8 cellular contexts compared by ENCODE assay signal in the genomic region with DNA sequence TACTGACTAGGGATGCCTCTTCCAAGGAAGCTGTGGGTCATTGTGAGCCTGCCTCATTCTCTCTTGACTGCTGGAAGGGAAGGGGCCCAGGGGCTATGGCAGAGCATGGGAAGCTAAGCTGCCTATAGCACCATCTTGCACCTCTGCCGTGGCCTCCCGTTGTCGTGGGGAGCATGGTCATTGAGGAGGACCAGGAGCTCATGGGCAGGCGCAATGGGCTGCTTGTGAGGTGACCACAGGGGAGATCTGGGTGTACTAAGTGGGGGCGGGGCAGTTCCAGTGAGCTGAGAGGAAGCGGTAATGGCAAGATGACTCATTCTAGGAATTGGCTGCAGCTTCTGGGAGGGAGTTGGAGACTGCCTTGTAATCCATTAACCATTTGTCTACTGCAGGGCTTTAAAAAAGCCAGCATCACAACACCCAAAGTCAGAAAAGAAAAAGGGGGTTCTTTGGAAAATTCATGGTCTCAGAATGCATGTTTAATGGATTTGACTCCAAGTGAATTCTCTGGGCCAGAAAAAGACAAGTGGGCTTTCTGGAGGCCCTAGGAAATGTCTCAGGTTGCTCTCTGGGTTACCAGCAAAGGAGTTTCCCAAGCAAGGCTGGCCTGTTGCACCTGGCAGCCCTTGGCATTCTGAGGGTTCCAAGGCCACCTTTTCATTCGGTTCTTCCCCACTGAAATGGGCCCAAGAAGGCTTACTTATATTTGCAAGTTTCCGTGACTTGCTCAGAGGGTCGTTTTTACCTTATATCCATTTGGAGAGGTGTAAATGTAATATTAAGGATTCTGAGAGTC. TPM values are rescaled to one million over a fixed set of nuclear protein-coding genes. Genes with fewer than 3 reads are reported as not detected.
A peak's percentile ranks its signal among the peaks of the same experiment; 100 is the strongest.
DNase-seq lines count a peak whose midpoint lies in the region; ATAC-seq and TF ChIP-seq lines count a peak whose summit lies in the region.

No MANE protein-coding gene starts in this region.

- H3K36me3 Mint-ChIP-seq in activated naive CD8-positive, alpha-beta T cell treated with anti-CD3 and anti-CD28 coated beads, Interleukin-2, amount 10 ng/mL, durations not matched to agents 7 days and 5 days = peaks cover 15% of the 10 kb centered on the region
- H3K36me3 Mint-ChIP-seq in progenitor cell of endocrine pancreas (ENCODE audit: insufficient read depth) = peaks cover 15% of the 10 kb centered on the region

- TF ChIP-seq CTCF in RWPE1 (conservative IDR thresholded peaks at IDR 0.05; ENCODE audit: low read depth) = no peak
- TF ChIP-seq CTCF in progenitor cell of endocrine pancreas (IDR thresholded peaks at IDR 0.05; ENCODE audit: unreplicated experiment) = no peak

- H3K27ac ChIP-seq in RWPE1 = peak overlapping the region; percentile 88

- H3K9me3 Mint-ChIP-seq in activated naive CD8-positive, alpha-beta T cell treated with anti-CD3 and anti-CD28 coated beads, Interleukin-2, amount 10 ng/mL, durations not matched to agents 7 days and 5 days = no peaks in the 10 kb centered on the region
- H3K9me3 Mint-ChIP-seq in progenitor cell of endocrine pancreas (ENCODE audit: low read depth) = no peaks in the 10 kb centered on the region

- intact Hi-C loops in Right ventricle myocardium superior (cut with DNase I) = no loop called here

- peaks cover 65% of the 10 kb centered on the region for H3K4me1 Mint-ChIP-seq in activated naive CD8-positive, alpha-beta T cell treated with anti-CD3 and anti-CD28 coated beads, Interleukin-2, amount 10 ng/mL, durations not matched to agents 7 days and 5 days
- peaks cover 52% of the 10 kb centered on the region for H3K4me1 Mint-ChIP-seq in progenitor cell of endocrine pancreas (ENCODE audit: low read depth)

- H3K4me3 Mint-ChIP-seq in activated naive CD8-positive, alpha-beta T cell treated with anti-CD3 and anti-CD28 coated beads, Interleukin-2, amount 10 ng/mL, durations not matched to agents 7 days and 5 days = peak overlapping the region; percentile 89
- peak overlapping the region; percentile 88 for H3K4me3 Mint-ChIP-seq in progenitor cell of endocrine pancreas (ENCODE audit: low read depth)

- POLR2A ChIA-PET in HEK293T (lab: Yijun Ruan, JAX) (interaction anchor here (1.1 to 1.5 kb wide), 3 partner anchors 11 to 44 kb away, joined by 3 to 6 read pairs (median 3); no protein-coding TSS in a partner anchor), RWPE1 (lab: Yijun Ruan, JAX; ENCODE audit: low non-redundant PET) (interaction anchor here (1.0 kb wide), 1 partner anchor 87 kb away, joined by 3 read pairs; no protein-coding TSS in a partner anchor)
- POLR2A ChIA-PET in activated naive CD8-positive, alpha-beta T cell treated with anti-CD3 and anti-CD28 coated beads, Interleukin-2, amount 10 ng/mL, durations not matched to agents 7 days and 5 days (lab: Charles Lee) = interaction anchor here (0.8 to 1.9 kb wide), 4 partner anchors 30 to 146 kb away, joined by 3 to 5 read pairs (median 4); no protein-coding TSS in a partner anchor

- ATAC-seq in activated naive CD8-positive, alpha-beta T cell treated with anti-CD3 and anti-CD28 coated beads, Interleukin-2, amount 10 ng/mL, durations not matched to agents 7 days and 5 days (ENCODE audit: low read depth) = no peak
- ATAC-seq in Right ventricle myocardium superior (ENCODE audit: poor library complexity) (peak; percentile 54), GM19455 (IDR thresholded peaks at IDR 0.05; ENCODE audit: unreplicated experiment) (no peak)

- DNase-seq in EH (ENCODE audit: low read depth) = peak; percentile 97
- DNase-seq in HEK293T (ENCODE audit: extremely low spot score) = peak; percentile 73
- DNase-seq in RWPE1 (ENCODE audit: low spot score) = peak; percentile 91
- DNase-seq in activated naive CD8-positive, alpha-beta T cell treated with anti-CD3 and anti-CD28 coated beads, Interleukin-2, amount 10 ng/mL, durations not matched to agents 7 days and 5 days = peak; percentile 69
- DNase-seq in Right ventricle myocardium superior = peak; percentile 92
- peak; percentile 52 for DNase-seq in progenitor cell of endocrine pancreas (ENCODE audit: low spot score, unreplicated experiment)
- DNase-seq in DMS114 treated with DMSO at 0.1 percent for 48 hours (lab: John Stamatoyannopoulos, UW; ENCODE audit: unreplicated experiment) = no peak

- no peaks in the 10 kb centered on the region for H3K27me3 Mint-ChIP-seq in activated naive CD8-positive, alpha-beta T cell treated with anti-CD3 and anti-CD28 coated beads, Interleukin-2, amount 10 ng/mL, durations not matched to agents 7 days and 5 days
- H3K27me3 Mint-ChIP-seq in progenitor cell of endocrine pancreas = no peaks in the 10 kb centered on the region

- CTCF ChIA-PET in HEK293T (lab: Yijun Ruan, JAX) = interaction anchor here (1.0 to 1.1 kb wide), 3 partner anchors 12 to 159 kb away, joined by 3 to 4 read pairs (median 3); no protein-coding TSS in a partner anchor
- CTCF ChIA-PET in RWPE1 (lab: Yijun Ruan, JAX) = interaction anchor here (0.5 to 3.3 kb wide), 5 partner anchors 44 to 1669 kb away, joined by 3 to 18 read pairs (median 3); no protein-coding TSS in a partner anchor

- peak overlapping the region; percentile 90 for H3K27ac Mint-ChIP-seq in activated naive CD8-positive, alpha-beta T cell treated with anti-CD3 and anti-CD28 coated beads, Interleukin-2, amount 10 ng/mL, durations not matched to agents 7 days and 5 days
- peak overlapping the region; percentile 95 for H3K27ac Mint-ChIP-seq in progenitor cell of endocrine pancreas

TF ChIP-seq in HEK293T, 16 proteins besides CTCF, POLR2A, EP300 and RAD21:
- TF ChIP-seq TARDBP (IDR thresholded peaks at IDR 0.05) (no peak), L3MBTL2 (conservative IDR thresholded peaks at IDR 0.05) (no peak), SUZ12 (IDR thresholded peaks at IDR 0.05) (no peak), SP1 (IDR thresholded peaks at IDR 0.05) (no peak), FOXK2 (IDR thresholded peaks at IDR 0.05) (no peak), ZNF384 (IDR thresholded peaks at IDR 0.05) (no peak), LEF1 (IDR thresholded peaks at IDR 0.05; ENCODE audit: borderline replicate concordance) (no peak), CTBP1 (IDR thresholded peaks at IDR 0.05; ENCODE audit: borderline replicate concordance) (no peak), ELF4 (IDR thresholded peaks at IDR 0.05) (no peak)

RNA-seq across cellular contexts. Expression of a gene that starts 3.6 kb away (rescaled TPM):
- 10 to 100 TPM; 23.1 to 24.3 TPM for total RNA-seq in activated naive CD8-positive, alpha-beta T cell treated with anti-CD3 and anti-CD28 coated beads, Interleukin-2, amount 10 ng/mL, durations not matched to agents 7 days and 5 days
- total RNA-seq in Right ventricle myocardium superior (6.8 TPM), progenitor cell of endocrine pancreas (92.9 and 97.9 TPM in 2 replicates)
